ENCODE assay signal across 24 cellular contexts in the genomic region with DNA sequence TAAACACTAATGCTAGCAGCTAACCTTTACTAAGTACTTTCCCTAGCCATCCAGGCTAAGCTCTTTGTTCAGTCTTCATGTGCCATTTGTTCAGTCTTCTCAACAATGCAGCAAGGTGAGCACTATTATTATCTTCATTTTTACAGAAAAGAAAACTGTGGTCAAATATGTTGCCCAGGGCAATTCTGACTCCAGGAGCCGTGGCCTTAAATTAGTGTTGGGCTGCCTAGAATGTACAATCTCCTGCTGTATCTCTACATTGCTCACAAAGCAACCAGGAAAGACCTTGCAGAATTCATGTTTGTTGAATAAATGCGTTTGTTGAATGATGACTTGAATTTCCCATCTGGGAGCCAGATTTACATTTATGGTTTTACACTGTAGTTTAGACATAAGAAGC. TPM values are rescaled to one million over a fixed set of nuclear protein-coding genes. Genes with fewer than 3 reads are reported as not detected.
A peak's percentile ranks its signal among the peaks of the same experiment; 100 is the strongest.
DNase-seq lines count a peak whose midpoint lies in the region; ATAC-seq and TF ChIP-seq lines count a peak whose summit lies in the region.
"Had no signal": no experiment of that assay in that cellular context is flagged by ENCODE, and none has a peak within 500 bp of the region (broad histone marks: within the 10 kb centered on the region; RNA-seq: fewer than 3 reads in every experiment).

No MANE protein-coding gene starts in this region.

- no peaks in the 10 kb centered on the region for H3K36me3 Mint-ChIP-seq in activated CD4-positive, alpha-beta T cell treated with anti-CD3 and anti-CD28 coated beads, Interleukin-2, amount 10 ng/mL, durations not matched to agents 24 days and 14 days (ENCODE audit: low read depth)
- H3K36me3 Mint-ChIP-seq in H9 (ENCODE audit: insufficient read depth in 1 of 3, low read depth in 3 of 3), result no peaks in the 10 kb centered on the region

- no peaks in the 10 kb centered on the region for H3K9me3 ChIP-seq in H9 (ENCODE audit: control insufficient read depth, low read depth, low read length)
- no peaks in the 10 kb centered on the region for H3K9me3 ChIP-seq in smooth muscle cell (replicated peaks; ENCODE audit: low read depth)
- H3K9me3 ChIP-seq in HAP-1, result no peaks in the 10 kb centered on the region
- H3K9me3 ChIP-seq: ovary had no signal

- DNase-seq in activated CD4-positive, alpha-beta T cell treated with anti-CD3 and anti-CD28 coated beads, Interleukin-2, amount 10 ng/mL, durations not matched to agents 24 days and 14 days, result no peak
- DNase-seq in activated CD4-positive, alpha-beta T cell treated with anti-CD3 and anti-CD28 coated beads, Interleukin-2, amount 50 U/mL, for 48 hours, result no peak
- no peak for DNase-seq in H9
- peak; percentile 98 for DNase-seq in NCI-H2227 treated with DMSO at 0.1 percent for 48 hours (lab: John Stamatoyannopoulos, UW)
- DNase-seq in smooth muscle cell (lab: John Stamatoyannopoulos, UW; ENCODE audit: unreplicated experiment), result no peak
- DNase-seq in HAP-1 (ENCODE audit: low spot score in 2 of 2), result no peak
- DNase-seq: activated CD4-positive, CD25-positive, alpha-beta regulatory T cell treated with anti-CD3 and anti-CD28 coated beads, Interleukin-2, amount 50 U/mL, for 72 hours; activated gamma-delta T cell treated with Interleukin-2 at 50 U/mL for 16 hours; activated T-cell treated with anti-CD3 and anti-CD28 coated beads for 4 hours; CD8-positive, alpha-beta T cell; central memory CD4-positive, alpha-beta T cell; cortex of kidney; erythroblast; HFFc6; Kasumi-1; mammary epithelial cell; MV-4-11; NCI-H1694; NCI-H524 treated with DMSO at 0.1 percent for 48 hours; ovary; SIG-M5; stimulated activated naive CD4-positive, alpha-beta T cell had no signal

- no peak overlapping the region for H2BK12ac ChIP-seq in H9 (ENCODE audit: insufficient read length, low read depth, low read length)

- no peaks in the 10 kb centered on the region for H3K36me3 ChIP-seq in smooth muscle cell (ENCODE audit: low read depth)
- H3K36me3 ChIP-seq in HAP-1 (replicated peaks), result no peaks in the 10 kb centered on the region
- H3K36me3 ChIP-seq: ovary had no signal

- H3K79me1 ChIP-seq in H9 (ENCODE audit: insufficient read depth, low read depth, low read length, poor library complexity, severe bottlenecking), result no peaks in the 10 kb centered on the region

- H2BK120ac ChIP-seq in H9 (ENCODE audit: low read depth, low read length, poor library complexity, severe bottlenecking), result no peak overlapping the region

- H3K9ac ChIP-seq in H9 (ENCODE audit: extremely low read depth, insufficient read length, low read length) (no peak overlapping the region), smooth muscle cell (ENCODE audit: low read depth) (no peak overlapping the region)

- H3K18ac ChIP-seq in H9 (ENCODE audit: insufficient read length, low read depth, low read length), result no peak overlapping the region

- intact Hi-C loops in activated CD4-positive, alpha-beta T cell treated with anti-CD3 and anti-CD28 coated beads, Interleukin-2, amount 10 ng/mL, durations not matched to agents 24 days and 14 days (cut with micrococcal nuclease), result loop anchor here (2.0 kb wide), 1 partner anchor 35 kb away; no protein-coding TSS in a partner anchor

- no peaks in the 10 kb centered on the region for H3F3A ChIP-seq in smooth muscle cell (ENCODE audit: low read depth)

- H3K9me3 Mint-ChIP-seq in activated CD4-positive, alpha-beta T cell treated with anti-CD3 and anti-CD28 coated beads, Interleukin-2, amount 10 ng/mL, durations not matched to agents 24 days and 14 days, result no peaks in the 10 kb centered on the region
- H3K9me3 Mint-ChIP-seq in H9, result no peaks in the 10 kb centered on the region
- H3K9me3 Mint-ChIP-seq: CD8-positive, alpha-beta T cell; HFFc6; neural crest cell had no signal

- H3K4me3 ChIP-seq in smooth muscle cell (no peak overlapping the region), HAP-1 (no peak overlapping the region)
- H3K4me3 ChIP-seq: ovary had no signal

- H3K4me1 Mint-ChIP-seq in activated CD4-positive, alpha-beta T cell treated with anti-CD3 and anti-CD28 coated beads, Interleukin-2, amount 10 ng/mL, durations not matched to agents 24 days and 14 days, result peaks cover 28% of the 10 kb centered on the region
- peaks cover 9 to 11% of the 10 kb centered on the region in 2 experiments for H3K4me1 Mint-ChIP-seq in H9

- no peak overlapping the region for H3T11ph ChIP-seq in H9 (ENCODE audit: low read length)

- no peaks in the 10 kb centered on the region for H3K27me3 Mint-ChIP-seq in activated CD4-positive, alpha-beta T cell treated with anti-CD3 and anti-CD28 coated beads, Interleukin-2, amount 10 ng/mL, durations not matched to agents 24 days and 14 days
- no peaks in the 10 kb centered on the region for H3K27me3 Mint-ChIP-seq in H9 (ENCODE audit: low read depth)

- H3K56ac ChIP-seq in H9 (ENCODE audit: insufficient read length, low read depth, low read length), result no peak overlapping the region

- WGBS in H9 (ENCODE audit: extremely low coverage, insufficient read length, low lambda C conversion rate), result no CpG with 5 or more reads among the region's 2 CpGs
- WGBS in smooth muscle cell (ENCODE audit: low lambda C conversion rate), result 77% methylated on average over 2 of the region's 2 CpGs

- H4K5ac ChIP-seq in H9 (ENCODE audit: insufficient read length, low read depth, low read length), result no peak overlapping the region

- H4K8ac ChIP-seq in H9 (replicated peaks; ENCODE audit: insufficient read length, low read depth, low read length), result no peak overlapping the region

- H3K4me1 ChIP-seq in H9 (ENCODE audit: insufficient read depth, low read length) (peaks cover 1% of the 10 kb centered on the region; the same call in 1 of the 2 replicates), smooth muscle cell (ENCODE audit: low read depth) (no peaks in the 10 kb centered on the region), HAP-1 (peaks cover 5% of the 10 kb centered on the region)

- no peak for ATAC-seq in GM21825 (IDR thresholded peaks at IDR 0.05; ENCODE audit: unreplicated experiment)
- ATAC-seq: CD8-positive, alpha-beta T cell had no signal

- no peak overlapping the region for H3K4me2 ChIP-seq in H9 (ENCODE audit: insufficient read depth, insufficient read length, low read length)
- no peak overlapping the region for H3K4me2 ChIP-seq in smooth muscle cell

- no peak overlapping the region for H3K14ac ChIP-seq in H9 (ENCODE audit: insufficient read depth, low read length)

- H3K27me3 ChIP-seq in H9 (ENCODE audit: insufficient read depth, low read length) (no peaks in the 10 kb centered on the region), smooth muscle cell (ENCODE audit: low read depth) (no peaks in the 10 kb centered on the region), HAP-1 (ENCODE audit: low read depth) (no peaks in the 10 kb centered on the region)
- H3K27me3 ChIP-seq: ovary had no signal

- H3K27ac ChIP-seq in H9 (ENCODE audit: insufficient read length, low read depth, low read length) (no peak overlapping the region), smooth muscle cell (ENCODE audit: low read depth) (peak overlapping the region; percentile 30)
- H3K27ac ChIP-seq: ovary had no signal

- no peak overlapping the region for H2BK5ac ChIP-seq in H9 (ENCODE audit: insufficient read length, low read length)

- no peaks in the 10 kb centered on the region for H3K79me2 ChIP-seq in H9 (ENCODE audit: insufficient read depth, low read length)
- no peaks in the 10 kb centered on the region for H3K79me2 ChIP-seq in smooth muscle cell (ENCODE audit: low read depth)

- peak overlapping the region; percentile 27 for H3K27ac Mint-ChIP-seq in activated CD4-positive, alpha-beta T cell treated with anti-CD3 and anti-CD28 coated beads, Interleukin-2, amount 10 ng/mL, durations not matched to agents 24 days and 14 days
- peak overlapping the region in 2 of 3 experiments; percentile 1 to 50; a peak in 2 of 7 replicates for H3K27ac Mint-ChIP-seq in H9
- H3K27ac Mint-ChIP-seq: CD8-positive, alpha-beta T cell; HFFc6 had no signal

- H2AFZ ChIP-seq in H9 (ENCODE audit: low read length) (no peak overlapping the region), smooth muscle cell (ENCODE audit: low read depth) (no peak overlapping the region)

- no peak overlapping the region for H2BK20ac ChIP-seq in H9 (ENCODE audit: low read depth, low read length, poor library complexity, severe bottlenecking)

- no peak for TF ChIP-seq CTCF in H9 (conservative IDR thresholded peaks at IDR 0.05)
- TF ChIP-seq CTCF in smooth muscle cell (IDR thresholded peaks at IDR 0.05; ENCODE audit: borderline replicate concordance, insufficient read depth, poor library complexity, severe bottlenecking), result no peak

- H2AK5ac ChIP-seq in H9 (ENCODE audit: insufficient read length, low read length), result no peak overlapping the region

- H3K4me3 Mint-ChIP-seq in activated CD4-positive, alpha-beta T cell treated with anti-CD3 and anti-CD28 coated beads, Interleukin-2, amount 10 ng/mL, durations not matched to agents 24 days and 14 days, result no peak overlapping the region
- no peak overlapping the region for H3K4me3 Mint-ChIP-seq in H9
- H3K4me3 Mint-ChIP-seq: CD8-positive, alpha-beta T cell; HFFc6; neural crest cell had no signal

- H3K23ac ChIP-seq in H9 (ENCODE audit: insufficient read length, low read depth, low read length), result no peak overlapping the region

- H2BK15ac ChIP-seq in H9 (ENCODE audit: low read depth, low read length), result no peak overlapping the region

- in situ Hi-C loops in HAP-1 (cut with MboI; ENCODE audit: low sequenced_read_pairs), result no loop called here

- H4K20me1 ChIP-seq in H9 (ENCODE audit: control insufficient read depth, insufficient read depth, insufficient read length) (no peaks in the 10 kb centered on the region), smooth muscle cell (ENCODE audit: low read depth) (no peaks in the 10 kb centered on the region)

- H3K4ac ChIP-seq in H9 (ENCODE audit: low read depth, low read length), result no peak overlapping the region

- no peaks in the 10 kb centered on the region for H3K23me2 ChIP-seq in H9 (ENCODE audit: insufficient read length, low read depth, low read length, poor library complexity, severe bottlenecking)

- no peak overlapping the region for H4K91ac ChIP-seq in H9 (ENCODE audit: insufficient read length, low read depth, low read length)

RNA-seq across cellular contexts. Expression of a gene that starts 14.1 kb away (rescaled TPM):
- 0.82 and 1.2 TPM in 2 replicates for total RNA-seq in activated CD4-positive, alpha-beta T cell treated with anti-CD3 and anti-CD28 coated beads, Interleukin-2, amount 10 ng/mL, durations not matched to agents 24 days and 14 days
- total RNA-seq in H9 (2021) (1.5 and 1.8 TPM in 2 replicates), smooth muscle cell (0.81 and 0.85 TPM in 2 replicates)
- 2.0 and 3.1 TPM in 2 replicates for polyA plus RNA-seq in smooth muscle cell
- total RNA-seq: HFFc6 had no signal

RNA-seq across cellular contexts. Expression of a gene that starts 44.4 kb away (rescaled TPM):
- 108 and 116 TPM in 2 replicates for total RNA-seq in activated CD4-positive, alpha-beta T cell treated with anti-CD3 and anti-CD28 coated beads, Interleukin-2, amount 10 ng/mL, durations not matched to agents 24 days and 14 days
- 83.5 and 86.4 TPM in 2 replicates for total RNA-seq in H9 (2021)
- total RNA-seq in smooth muscle cell, result 4.9 and 16.2 TPM in 2 replicates
- 8.2 and 8.8 TPM in 2 replicates for polyA plus RNA-seq in smooth muscle cell
